Comparison of ENCODE assay signal across 17 cellular contexts in the genomic region with DNA sequence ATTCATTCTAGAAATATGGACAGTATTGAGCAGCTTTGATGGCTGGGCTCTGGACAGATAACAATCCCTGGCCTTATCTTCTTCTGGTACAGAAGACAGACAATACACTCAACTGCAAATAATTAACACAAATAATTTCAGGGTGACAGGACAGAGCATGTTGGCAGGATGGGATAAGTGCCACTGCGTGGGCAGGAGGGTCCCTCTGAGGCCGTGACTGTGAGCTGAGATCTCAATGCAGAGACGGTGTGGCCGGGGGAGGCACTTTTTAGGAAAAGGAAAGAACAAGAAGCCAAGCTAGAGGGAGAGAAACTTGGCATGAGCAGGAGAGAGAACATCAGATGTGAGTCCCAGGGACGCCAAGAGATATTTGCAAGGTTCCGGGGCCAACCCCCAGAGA. TPM values are rescaled to one million over a fixed set of nuclear protein-coding genes. Genes with fewer than 3 reads are reported as not detected.
DNase-seq lines count a peak whose midpoint lies in the region; ATAC-seq and TF ChIP-seq lines count a peak whose summit lies in the region.
"Had no signal": no experiment of that assay in that cellular context is flagged by ENCODE, and none has a peak within 500 bp of the region (broad histone marks: within the 10 kb centered on the region; RNA-seq: fewer than 3 reads in every experiment).

No MANE protein-coding gene starts in this region.

- H3K27me3 ChIP-seq in ascending aorta = no peaks in the 10 kb centered on the region
- H3K27me3 ChIP-seq: hepatocyte, MG63 had no signal

- H3K9me3 Mint-ChIP-seq in CD14-positive monocyte (no peaks in the 10 kb centered on the region), HFFc6 (no peaks in the 10 kb centered on the region), osteocyte (ENCODE audit: unreplicated experiment) (no peaks in the 10 kb centered on the region)
- H3K9me3 Mint-ChIP-seq: nephron progenitor cell had no signal

- TF ChIP-seq CTCF in CD14-positive monocyte (IDR thresholded peaks at IDR 0.05) (no peak), HFFc6 (IDR thresholded peaks at IDR 0.05) (no peak), ascending aorta (IDR thresholded peaks at IDR 0.05) (no peak), osteocyte (IDR thresholded peaks at IDR 0.05) (no peak)

- no peak for DNase-seq in CD14-positive monocyte (ENCODE audit: low spot score)
- DNase-seq in HFFc6 = no peak
- peak in 1 of 2 donors; percentile 49 for DNase-seq in ascending aorta (ENCODE audit: low spot score in 2 of 2)
- no peak for DNase-seq in osteocyte (ENCODE audit: extremely low spot score, unreplicated experiment)
- DNase-seq in GM19238 (ENCODE audit: insufficient read length, low spot score) = no peak
- no peak for DNase-seq in NCI-H2171 treated with DMSO at 0.1 percent for 48 hours (lab: John Stamatoyannopoulos, UW)
- no peak for DNase-seq in NCI-H2029 treated with DMSO at 0.1 percent for 48 hours (lab: John Stamatoyannopoulos, UW)
- DNase-seq: activated CD4-positive, alpha-beta T cell treated with anti-CD3 and anti-CD28 coated beads for 48 hours; activated naive CD4-positive, alpha-beta T cell; cerebellar nuclear complex; erythroblast; nephron progenitor cell; stimulated activated CD4-positive, alpha-beta T cell treated with anti-CD3 and anti-CD28 coated beads, Interleukin-4, amount 100 ng/mL, for 4 hours; stimulated activated naive CD8-positive, alpha-beta T cell treated with anti-CD3 and anti-CD28 coated beads, Interleukin-15, Interleukin-2, amounts not matched to agents 100 U/mL and 50 U/mL, for 24 hours had no signal

- peak overlapping the region; percentile 84 to 88 for H3K27ac ChIP-seq in ascending aorta
- H3K27ac ChIP-seq: hepatocyte had no signal

- H3K4me3 ChIP-seq in ascending aorta = no peak overlapping the region
- H3K4me3 ChIP-seq: hepatocyte, MG63 had no signal

- intact Hi-C loops in CD14-positive monocyte (cut with micrococcal nuclease) = no loop called here
- intact Hi-C loops in ascending aorta (cut with DNase I) = loop anchor here (1.0 to 5.0 kb wide), 2 partner anchors 8 to 911 kb away; partner anchors contain the start of gene SYNE3

- H3K27me3 Mint-ChIP-seq in CD14-positive monocyte (ENCODE audit: low read depth in 3 of 3) (no peaks in the 10 kb centered on the region), HFFc6 (ENCODE audit: insufficient read depth) (no peaks in the 10 kb centered on the region; the same call in 1 of the 2 replicates), osteocyte (ENCODE audit: unreplicated experiment) (no peaks in the 10 kb centered on the region)

- H3K4me1 ChIP-seq in ascending aorta = peaks cover 15 to 44% of the 10 kb centered on the region in 2 donors

- H3K4me1 Mint-ChIP-seq in CD14-positive monocyte = peaks cover 80% of the 10 kb centered on the region
- peaks cover 82% of the 10 kb centered on the region for H3K4me1 Mint-ChIP-seq in HFFc6 (ENCODE audit: low read depth)
- H3K4me1 Mint-ChIP-seq in osteocyte (ENCODE audit: unreplicated experiment) = peaks cover 52% of the 10 kb centered on the region
- H3K4me1 Mint-ChIP-seq: nephron progenitor cell had no signal

- H3K4me3 Mint-ChIP-seq in CD14-positive monocyte (no peak overlapping the region), HFFc6 (no peak overlapping the region), osteocyte (ENCODE audit: unreplicated experiment) (no peak overlapping the region)
- H3K4me3 Mint-ChIP-seq: nephron progenitor cell had no signal

- no peak for ATAC-seq in GM21367 (IDR thresholded peaks at IDR 0.05; ENCODE audit: unreplicated experiment)

- H3K36me3 ChIP-seq in ascending aorta = peaks cover 0 to 7% of the 10 kb centered on the region in 2 donors
- H3K36me3 ChIP-seq: MG63 had no signal

- no peaks in the 10 kb centered on the region for H3K9me3 ChIP-seq in ascending aorta
- H3K9me3 ChIP-seq: MG63 had no signal

- H3K27ac Mint-ChIP-seq in CD14-positive monocyte (peak overlapping the region; percentile 89 to 96 (median 94)), HFFc6 (peak overlapping the region; percentile 95), osteocyte (ENCODE audit: unreplicated experiment) (peak overlapping the region; percentile 27)
- H3K27ac Mint-ChIP-seq: nephron progenitor cell had no signal

- H3K36me3 Mint-ChIP-seq in CD14-positive monocyte (peaks cover 44 to 66% of the 10 kb centered on the region in 2 donors), HFFc6 (ENCODE audit: low read depth) (peaks cover 16% of the 10 kb centered on the region; the same call in 1 of the 2 replicates), osteocyte (ENCODE audit: unreplicated experiment) (peaks cover 40% of the 10 kb centered on the region)

RNA-seq across cellular contexts. Expression of gene SYNE3, which starts 8.1 kb away (rescaled TPM):
- 1 to 10 TPM; 2.6 to 3.5 TPM for polyA plus RNA-seq in CD14-positive monocyte
- total RNA-seq in HFFc6 (2021; fragmentation: NEBNext Ultra II Directional; extraction: Animal tissue kit (Norgen Biotek cat#: 25700)) = 10 to 100 TPM; 14.8 to 20.4 (median 16.3) TPM
- total RNA-seq in ascending aorta (84.1 TPM), osteocyte (105 and 114 TPM in 2 replicates)

RNA-seq across cellular contexts. Expression of gene GLRX5, which starts 26.5 kb away (rescaled TPM):
- polyA plus RNA-seq in CD14-positive monocyte = 10 to 100 TPM; 31.1 to 43.1 TPM
- 10 to 100 TPM; 38.7 to 47.2 (median 43.8) TPM for total RNA-seq in HFFc6 (2021; fragmentation: NEBNext Ultra II Directional; extraction: Animal tissue kit (Norgen Biotek cat#: 25700))
- total RNA-seq in ascending aorta (24.6 TPM), osteocyte (53.1 and 55.1 TPM in 2 replicates)

Comparison
In these comparisons a context has a peak if more than half of its experiments do, and no peak if none do; other contexts are left out.
1. H3K27ac Mint-ChIP-seq: peak in every context shown above with its lines; median percentile 95 in HFFc6; 94 in CD14-positive monocyte; 27 in osteocyte.